21 cellular contexts compared by ENCODE assay signal in the genomic region with DNA sequence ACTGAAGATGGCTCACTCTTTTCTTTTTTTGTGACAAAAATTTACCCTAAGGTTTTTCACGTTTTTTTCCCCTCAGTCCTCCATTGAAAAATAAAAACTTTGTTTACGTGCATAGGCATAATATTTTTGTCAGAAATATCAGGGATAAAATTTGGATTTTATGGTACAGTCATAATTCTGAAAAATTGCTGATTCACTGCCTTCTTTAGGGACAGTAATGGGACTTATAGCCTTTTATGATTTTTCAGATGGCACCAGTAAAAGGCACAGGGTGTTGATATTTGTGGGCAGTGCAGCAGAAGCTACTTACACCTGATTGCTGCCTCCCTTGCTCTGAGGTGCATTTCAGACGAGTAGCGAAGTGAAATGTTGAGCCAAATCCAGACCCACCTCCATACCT.
DNase-seq lines count a peak whose midpoint lies in the region; ATAC-seq, FAIRE-seq and TF ChIP-seq lines count a peak whose summit lies in the region.
"Had no signal": no experiment of that assay in that cellular context is flagged by ENCODE, and none has a peak within 500 bp of the region (broad histone marks: within the 10 kb centered on the region; RNA-seq: fewer than 3 reads in every experiment).

No MANE protein-coding gene starts in this region.

- H3K4me1 ChIP-seq in GM23338 (ENCODE audit: insufficient read depth) (peaks cover 21% of the 10 kb centered on the region), K562 (replicated peaks in 1 of 2; ENCODE audit: control insufficient read depth in 2 of 2, insufficient read depth in 2 of 2, low read length in 2 of 2) (no peaks in the 10 kb centered on the region), foreskin keratinocyte (peaks cover 10% of the 10 kb centered on the region), rectal smooth muscle tissue (ENCODE audit: control insufficient read depth, insufficient read depth, low read length) (peaks cover 38% of the 10 kb centered on the region), BE2C (no peaks in the 10 kb centered on the region)
- H3K4me1 ChIP-seq: Caco-2 had no signal

- H3K4me3 ChIP-seq in GM23338 (no peak overlapping the region), K562 (no peak overlapping the region), rectal smooth muscle tissue (ENCODE audit: low read length) (no peak overlapping the region), BE2C (ENCODE audit: low read depth, low read length) (no peak overlapping the region)
- H3K4me3 ChIP-seq: A549, SJCRH30 had no signal

- H3K9me3 Mint-ChIP-seq in GM23338: no peaks in the 10 kb centered on the region
- H3K9me3 Mint-ChIP-seq: CD4-positive, alpha-beta memory T cell had no signal

- TF ChIP-seq EP300 in K562 (IDR thresholded peaks at IDR 0.05; ENCODE audit: low read length): no peak

- H3K4me1 Mint-ChIP-seq in GM23338: peaks cover 27% of the 10 kb centered on the region

- POLR2A ChIA-PET in K562 (lab: Yijun Ruan, JAX): no interaction called here

- H3K4me2 ChIP-seq in GM23338 (no peak overlapping the region), K562 (ENCODE audit: insufficient read depth, low read length) (no peak overlapping the region)
- H3K4me2 ChIP-seq: A549 had no signal

- no peaks in the 10 kb centered on the region for H3K9me3 ChIP-seq in K562 (replicated peaks; ENCODE audit: control insufficient read depth, insufficient read depth, low read depth, low read length)
- H3K9me3 ChIP-seq in BE2C: no peaks in the 10 kb centered on the region
- H3K9me3 ChIP-seq: A549, Caco-2, SJCRH30 had no signal

- no peak overlapping the region for H3K27ac ChIP-seq in GM23338 (ENCODE audit: low read depth)
- H3K27ac ChIP-seq in K562 (ENCODE audit: extremely low read depth, low read depth, low read length): no peak overlapping the region
- H3K27ac ChIP-seq in foreskin keratinocyte: peak overlapping the region; percentile 10
- peak overlapping the region; percentile 42 for H3K27ac ChIP-seq in rectal smooth muscle tissue (ENCODE audit: low read depth, low read length)
- H3K27ac ChIP-seq: SJCRH30 had no signal

- CTCF ChIA-PET in K562 (lab: Yijun Ruan, JAX; ENCODE audit: low intra/inter-chr PET ratio): interaction anchor here (0.6 kb wide), 1 partner anchor 138 kb away, joined by 4 read pairs; no protein-coding TSS in a partner anchor

- in situ Hi-C loops in K562 (cut with MboI): no loop called here

- BruUV-seq in K562 (replicated peaks; lab: Mats Ljungman, UMichigan): no TSS peak

- no peaks in the 10 kb centered on the region for H4K20me1 ChIP-seq in GM23338 (replicated peaks; ENCODE audit: insufficient read depth)
- H4K20me1 ChIP-seq in K562 (replicated peaks; ENCODE audit: control insufficient read depth, insufficient read depth, low read length): no peaks in the 10 kb centered on the region; the same call in 1 of the 2 replicates

- no peak for TF ChIP-seq CTCF in GM23338 (conservative IDR thresholded peaks at IDR 0.05; ENCODE audit: low read depth in 2 of 2)
- no peak for TF ChIP-seq CTCF in K562 (IDR thresholded peaks at IDR 0.05 in 2 of 3, conservative IDR thresholded peaks at IDR 0.05 in 1 of 3; ENCODE audit: insufficient read depth in 2 of 3, low read depth in 1 of 3, low read length in 3 of 3)
- no peak for TF ChIP-seq CTCF in foreskin keratinocyte (conservative IDR thresholded peaks at IDR 0.05)
- no peak for TF ChIP-seq CTCF in BE2C (IDR thresholded peaks at IDR 0.05; ENCODE audit: low read depth, low read length)

- no peak for TF ChIP-seq POLR2A in K562 (conservative IDR thresholded peaks at IDR 0.05)

- DNase-seq in GM23338 (ENCODE audit: low spot score) (no peak), K562 (ENCODE audit: extremely low read depth in 1 of 4, low spot score in 3 of 4) (no peak), foreskin keratinocyte (no peak), BE2C (no peak), activated gamma-delta T cell treated with Interleukin-2 at 50 U/mL for 16 hours (no peak)
- DNase-seq in activated CD4-positive, alpha-beta T cell treated with anti-CD3 and anti-CD28 coated beads for 1 hour: no peak
- DNase-seq: AML-193; C1 segment of cervical spinal cord; Caco-2; CD4-positive, alpha-beta memory T cell; NCI-H1092 treated with DMSO at 0.1 percent for 48 hours; NCI-H1436; NCI-H2081 treated with DMSO at 0.1 percent for 48 hours; NCI-H748 treated with DMSO at 0.1 percent for 48 hours; SJCRH30 had no signal

- H2AFZ ChIP-seq in GM23338: no peak overlapping the region
- H2AFZ ChIP-seq in K562 (ENCODE audit: low read depth, low read length): no peak overlapping the region

- no peak for FAIRE-seq in K562 (lab: Jason Lieb, UNC)
- FAIRE-seq: A549, G401.6 had no signal

- no peaks in the 10 kb centered on the region for H3K27me3 Mint-ChIP-seq in GM23338 (ENCODE audit: insufficient read depth, low read depth, poor library complexity)

- no peaks in the 10 kb centered on the region for H3K79me2 ChIP-seq in GM23338 (replicated peaks; ENCODE audit: insufficient read depth)
- no peaks in the 10 kb centered on the region for H3K79me2 ChIP-seq in K562 (ENCODE audit: control insufficient read depth, insufficient read depth, low read length)

- H3K9me2 ChIP-seq in GM23338 (ENCODE audit: insufficient read depth): no peaks in the 10 kb centered on the region

- intact Hi-C loops in K562 (cut with micrococcal nuclease): loop anchor here (10.0 kb wide), 1 partner anchor 139 kb away; the partner anchor contains the start of gene CDCA7

- no peaks in the 10 kb centered on the region for H3F3A ChIP-seq in GM23338 (replicated peaks; ENCODE audit: low read depth)

- ATAC-seq in GM23338 (no peak), K562 (no peak), foreskin keratinocyte (no peak), GM19035 (IDR thresholded peaks at IDR 0.05; ENCODE audit: unreplicated experiment) (no peak)
- ATAC-seq: HCT116, SK-N-SH treated with all-trans-retinoic acid at 6 μM for 48 hours had no signal

- H3K36me3 ChIP-seq in GM23338 (ENCODE audit: insufficient read depth) (no peaks in the 10 kb centered on the region), K562 (ENCODE audit: control insufficient read depth, insufficient read depth, low read length) (peaks cover 9% of the 10 kb centered on the region; the same call in 1 of the 3 replicates), rectal smooth muscle tissue (ENCODE audit: control insufficient read depth, insufficient read depth, low read length) (no peaks in the 10 kb centered on the region), BE2C (no peaks in the 10 kb centered on the region)

- H3K9me1 ChIP-seq in K562 (ENCODE audit: control insufficient read depth, insufficient read depth, low read length): no peaks in the 10 kb centered on the region

- H3K4me3 Mint-ChIP-seq in GM23338: no peak overlapping the region

- no peaks in the 10 kb centered on the region for H3K36me3 Mint-ChIP-seq in GM23338 (ENCODE audit: low read depth)
- H3K36me3 Mint-ChIP-seq: CD4-positive, alpha-beta memory T cell had no signal

- H3K27ac Mint-ChIP-seq in GM23338: peak overlapping the region; percentile 46; the same call in 1 of the 2 replicates
- H3K27ac Mint-ChIP-seq: CD4-positive, alpha-beta memory T cell had no signal

- H3K9ac ChIP-seq in K562 (ENCODE audit: insufficient read depth in 1 of 2, low read depth in 2 of 2, low read length in 2 of 2): no peak overlapping the region
- H3K9ac ChIP-seq in rectal smooth muscle tissue (ENCODE audit: low read length): no peak overlapping the region

- WGBS in K562 (ENCODE audit: insufficient coverage, low coverage, missing lambda C conversion rate): 75% methylated on average over 4 of the region's 4 CpGs

- H3K27me3 ChIP-seq in GM23338 (ENCODE audit: insufficient read depth) (no peaks in the 10 kb centered on the region), K562 (ENCODE audit: control insufficient read depth in 2 of 2, insufficient read depth in 2 of 2, low read length in 2 of 2) (no peaks in the 10 kb centered on the region), foreskin keratinocyte (no peaks in the 10 kb centered on the region), rectal smooth muscle tissue (ENCODE audit: control insufficient read depth, insufficient read depth, low read length) (no peaks in the 10 kb centered on the region), BE2C (no peaks in the 10 kb centered on the region)
- H3K27me3 ChIP-seq: SJCRH30 had no signal

- TF ChIP-seq RAD21 in K562 (CRISPR knock-in tag; conservative IDR thresholded peaks at IDR 0.05 in 1 of 2, IDR thresholded peaks at IDR 0.05 in 1 of 2): no peak

TF ChIP-seq in GM23338, 12 proteins besides CTCF, POLR2A, EP300 and RAD21 (continues in another document):
- TF ChIP-seq EZH2phosphoT487 (IDR thresholded peaks at IDR 0.05; ENCODE audit: unreplicated experiment): no peak
- no peak for TF ChIP-seq NANOG (IDR thresholded peaks at IDR 0.05; ENCODE audit: borderline replicate concordance)
- no peak for TF ChIP-seq ZNF331 (CRISPR knock-in tag; IDR thresholded peaks at IDR 0.05; ENCODE audit: low read depth)

TF ChIP-seq in K562, 482 proteins besides CTCF, POLR2A, EP300 and RAD21:
- peak; percentile 55 for TF ChIP-seq ZNF316 (IDR thresholded peaks at IDR 0.05)
- no peak for TF ChIP-seq ZEB2 (IDR thresholded peaks at IDR 0.05)
- peak; percentile 57; the same call in 1 of the 2 replicates for TF ChIP-seq NFE2 (IDR thresholded peaks at IDR 0.05; ENCODE audit: low read depth)
- no peak for TF ChIP-seq KDM2B (CRISPR knock-in tag; IDR thresholded peaks at IDR 0.05)
- 0 out of 2 replicates have a peak, but pooled peaks have one; percentile 23 for TF ChIP-seq C11orf30 (IDR thresholded peaks at IDR 0.05; ENCODE audit: low read depth)

Comparison
In these comparisons a context has a peak if more than half of its experiments do, and no peak if none do; other contexts are left out.
1. H3K27ac ChIP-seq: peak in foreskin keratinocyte (single experiment) and rectal smooth muscle tissue (single experiment); none in GM23338 (single experiment) and K562 (single experiment).